Comparison of ENCODE assay signal across 19 cellular contexts in the genomic region with DNA sequence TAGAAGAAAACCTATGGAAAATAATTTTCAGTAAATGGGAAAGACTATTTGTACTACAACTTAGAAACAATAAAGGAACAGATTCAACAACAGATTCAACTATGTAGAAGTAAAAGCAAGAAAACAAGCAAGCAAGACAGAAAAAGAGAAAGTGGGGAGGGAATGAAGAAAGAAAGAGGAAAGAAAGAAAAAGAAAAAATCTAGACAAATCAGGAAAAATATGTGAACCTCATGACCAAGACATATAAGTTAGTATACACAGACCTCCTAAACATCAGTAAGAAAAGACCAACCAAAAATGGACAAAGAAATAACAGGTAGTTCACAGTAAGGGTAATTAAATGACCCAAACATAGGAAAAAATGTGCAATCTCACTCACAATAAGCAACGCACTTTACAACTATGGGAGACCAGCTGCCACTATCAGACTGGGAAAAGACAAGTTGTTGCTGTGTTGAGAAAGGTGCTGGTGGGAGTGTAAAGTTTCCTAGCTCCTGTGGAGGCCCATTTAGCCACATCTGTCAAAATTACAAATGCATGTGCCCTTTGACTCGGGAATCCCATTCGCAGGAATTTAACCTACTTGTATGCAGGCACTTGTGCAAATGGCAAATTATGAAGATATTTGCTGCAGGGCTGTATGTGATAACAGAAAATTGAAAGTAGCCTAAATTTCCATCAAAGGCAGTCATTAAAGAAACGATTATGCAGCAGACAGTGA. TPM values are rescaled to one million over a fixed set of nuclear protein-coding genes. Genes with fewer than 3 reads are reported as not detected.
DNase-seq lines count a peak whose midpoint lies in the region; ATAC-seq and TF ChIP-seq lines count a peak whose summit lies in the region.
"Had no signal": no experiment of that assay in that cellular context is flagged by ENCODE, and none has a peak within 500 bp of the region (broad histone marks: within the 10 kb centered on the region; RNA-seq: fewer than 3 reads in every experiment).

No MANE protein-coding gene starts in this region.

- POLR2A ChIA-PET in activated CD4-positive, alpha-beta T cell treated with anti-CD3 and anti-CD28 coated beads, Interleukin-2, amount 10 ng/mL, durations not matched to agents 7 days and 5 days (lab: Charles Lee): no interaction called here

- H2AFZ ChIP-seq in Loucy (ENCODE audit: low read length): peak overlapping the region; percentile 47

- no peak overlapping the region for H3K4me2 ChIP-seq in Loucy (ENCODE audit: low read depth, low read length, poor library complexity, severe bottlenecking)
- H3K4me2 ChIP-seq: BLaER1 had no signal

- H3K36me3 ChIP-seq in Loucy (ENCODE audit: insufficient read depth, low read length): no peaks in the 10 kb centered on the region
- no peaks in the 10 kb centered on the region for H3K36me3 ChIP-seq in H7 (replicated peaks; ENCODE audit: control insufficient read depth, insufficient read depth, low read length)
- H3K36me3 ChIP-seq: BLaER1, HAP-1 had no signal

- peak overlapping the region; percentile 26 for H3K27ac Mint-ChIP-seq in activated CD4-positive, alpha-beta T cell treated with anti-CD3 and anti-CD28 coated beads, Interleukin-2, amount 10 ng/mL, durations not matched to agents 7 days and 5 days
- no peak overlapping the region for H3K27ac Mint-ChIP-seq in activated CD4-positive, alpha-beta T cell treated with anti-CD3 and anti-CD28 coated beads, Interleukin-2, amount 10 ng/mL, durations not matched to agents 24 days and 14 days
- peak overlapping the region; percentile 11 for H3K27ac Mint-ChIP-seq in central memory CD8-positive, alpha-beta T cell (ENCODE audit: low read depth)
- no peak overlapping the region for H3K27ac Mint-ChIP-seq in stimulated activated memory B cell treated with anti-CD40 and anti-IgM and Interleukin-4, amounts not matched to agents 10 μg/mL and 1 μg/mL and 100 μg/mL, for 72 hours
- H3K27ac Mint-ChIP-seq: CD14-positive monocyte; CD4-positive, alpha-beta memory T cell; HFFc6 had no signal

- no peaks in the 10 kb centered on the region for H4K20me1 ChIP-seq in Loucy (ENCODE audit: insufficient read depth, low read length, poor library complexity, severe bottlenecking)
- H4K20me1 ChIP-seq: BLaER1 had no signal

- no peaks in the 10 kb centered on the region for H3K9me3 ChIP-seq in Loucy (ENCODE audit: insufficient read depth, low read depth, low read length)
- H3K9me3 ChIP-seq: BLaER1, HAP-1 had no signal

- no peaks in the 10 kb centered on the region for H3K4me1 ChIP-seq in Loucy (ENCODE audit: insufficient read depth, low read length, poor library complexity, severe bottlenecking)
- H3K4me1 ChIP-seq: BLaER1 had no signal

- DNase-seq in activated CD4-positive, alpha-beta T cell treated with anti-CD3 and anti-CD28 coated beads, Interleukin-2, amount 10 ng/mL, durations not matched to agents 7 days and 5 days: no peak
- DNase-seq in activated CD4-positive, alpha-beta T cell treated with anti-CD3 and anti-CD28 coated beads, Interleukin-2, amount 10 ng/mL, durations not matched to agents 24 days and 14 days: no peak
- no peak for DNase-seq in central memory CD8-positive, alpha-beta T cell (ENCODE audit: low spot score in 2 of 2)
- DNase-seq in H7: no peak
- DNase-seq: 8988T; CD4-positive, alpha-beta memory T cell; DMS153; DMS79; GDM1; GOT3; HFFc6; KBM-7 had no signal

- no peaks in the 10 kb centered on the region for H3F3A ChIP-seq in Loucy (ENCODE audit: low read depth)

- no peak for TF ChIP-seq CTCF in Loucy (conservative IDR thresholded peaks at IDR 0.05; ENCODE audit: low read length)

- peaks cover 37% of the 10 kb centered on the region for H3K27me3 Mint-ChIP-seq in activated CD4-positive, alpha-beta T cell treated with anti-CD3 and anti-CD28 coated beads, Interleukin-2, amount 10 ng/mL, durations not matched to agents 7 days and 5 days
- peaks cover 57% of the 10 kb centered on the region for H3K27me3 Mint-ChIP-seq in activated CD4-positive, alpha-beta T cell treated with anti-CD3 and anti-CD28 coated beads, Interleukin-2, amount 10 ng/mL, durations not matched to agents 24 days and 14 days
- peaks cover 11% of the 10 kb centered on the region for H3K27me3 Mint-ChIP-seq in central memory CD8-positive, alpha-beta T cell
- no peaks in the 10 kb centered on the region for H3K27me3 Mint-ChIP-seq in stimulated activated memory B cell treated with anti-CD40 and anti-IgM and Interleukin-4, amounts not matched to agents 10 μg/mL and 1 μg/mL and 100 μg/mL, for 72 hours

- no peak for ATAC-seq in central memory CD8-positive, alpha-beta T cell (replicated peaks; ENCODE audit: extremely low read depth, poor library complexity, severe bottlenecking)
- ATAC-seq in HG03039 (IDR thresholded peaks at IDR 0.05; ENCODE audit: unreplicated experiment): no peak
- no peak for ATAC-seq in stimulated activated memory B cell treated with anti-CD40 and anti-IgM and Interleukin-4, amounts not matched to agents 10 μg/mL and 1 μg/mL and 100 μg/mL, for 72 hours

- no peaks in the 10 kb centered on the region for H3K36me3 Mint-ChIP-seq in activated CD4-positive, alpha-beta T cell treated with anti-CD3 and anti-CD28 coated beads, Interleukin-2, amount 10 ng/mL, durations not matched to agents 7 days and 5 days (ENCODE audit: low read depth)
- no peaks in the 10 kb centered on the region for H3K36me3 Mint-ChIP-seq in activated CD4-positive, alpha-beta T cell treated with anti-CD3 and anti-CD28 coated beads, Interleukin-2, amount 10 ng/mL, durations not matched to agents 24 days and 14 days (ENCODE audit: low read depth)
- no peaks in the 10 kb centered on the region for H3K36me3 Mint-ChIP-seq in central memory CD8-positive, alpha-beta T cell (ENCODE audit: insufficient read depth)
- H3K36me3 Mint-ChIP-seq in stimulated activated memory B cell treated with anti-CD40 and anti-IgM and Interleukin-4, amounts not matched to agents 10 μg/mL and 1 μg/mL and 100 μg/mL, for 72 hours: no peaks in the 10 kb centered on the region
- H3K36me3 Mint-ChIP-seq: CD14-positive monocyte; CD4-positive, alpha-beta memory T cell; IgD-negative memory B cell had no signal

- no peak overlapping the region for H3K9ac ChIP-seq in Loucy (ENCODE audit: low read depth, low read length, poor library complexity, severe bottlenecking)
- H3K9ac ChIP-seq: BLaER1 had no signal

- H3K79me2 ChIP-seq in Loucy (ENCODE audit: insufficient read depth, low read length): no peaks in the 10 kb centered on the region

- CTCF ChIA-PET in activated CD4-positive, alpha-beta T cell treated with anti-CD3 and anti-CD28 coated beads, Interleukin-2, amount 10 ng/mL, durations not matched to agents 7 days and 5 days (lab: Charles Lee): interaction anchor here (0.8 kb wide), 1 partner anchor 25 kb away, joined by 4 read pairs; no protein-coding TSS in a partner anchor

- intact Hi-C loops in activated CD4-positive, alpha-beta T cell treated with anti-CD3 and anti-CD28 coated beads, Interleukin-2, amount 10 ng/mL, durations not matched to agents 24 days and 14 days (cut with micrococcal nuclease): no loop called here

- H3K4me1 Mint-ChIP-seq in activated CD4-positive, alpha-beta T cell treated with anti-CD3 and anti-CD28 coated beads, Interleukin-2, amount 10 ng/mL, durations not matched to agents 7 days and 5 days: no peaks in the 10 kb centered on the region
- H3K4me1 Mint-ChIP-seq in activated CD4-positive, alpha-beta T cell treated with anti-CD3 and anti-CD28 coated beads, Interleukin-2, amount 10 ng/mL, durations not matched to agents 24 days and 14 days: no peaks in the 10 kb centered on the region
- H3K4me1 Mint-ChIP-seq in central memory CD8-positive, alpha-beta T cell: no peaks in the 10 kb centered on the region
- H3K4me1 Mint-ChIP-seq in stimulated activated memory B cell treated with anti-CD40 and anti-IgM and Interleukin-4, amounts not matched to agents 10 μg/mL and 1 μg/mL and 100 μg/mL, for 72 hours: no peaks in the 10 kb centered on the region
- H3K4me1 Mint-ChIP-seq: CD14-positive monocyte; CD4-positive, alpha-beta memory T cell had no signal

- no peak overlapping the region for H3K4me3 Mint-ChIP-seq in activated CD4-positive, alpha-beta T cell treated with anti-CD3 and anti-CD28 coated beads, Interleukin-2, amount 10 ng/mL, durations not matched to agents 7 days and 5 days
- no peak overlapping the region for H3K4me3 Mint-ChIP-seq in activated CD4-positive, alpha-beta T cell treated with anti-CD3 and anti-CD28 coated beads, Interleukin-2, amount 10 ng/mL, durations not matched to agents 24 days and 14 days
- no peak overlapping the region for H3K4me3 Mint-ChIP-seq in central memory CD8-positive, alpha-beta T cell
- no peak overlapping the region for H3K4me3 Mint-ChIP-seq in stimulated activated memory B cell treated with anti-CD40 and anti-IgM and Interleukin-4, amounts not matched to agents 10 μg/mL and 1 μg/mL and 100 μg/mL, for 72 hours
- H3K4me3 Mint-ChIP-seq: CD14-positive monocyte; CD4-positive, alpha-beta memory T cell; HFFc6; IgD-negative memory B cell had no signal

- H3K27me3 ChIP-seq in Loucy (ENCODE audit: insufficient read depth, low read length, poor library complexity, severe bottlenecking) (no peaks in the 10 kb centered on the region), H7 (ENCODE audit: control insufficient read depth, insufficient read depth, low read length) (no peaks in the 10 kb centered on the region)
- H3K27me3 ChIP-seq: BLaER1 had no signal

- H3K9me2 ChIP-seq in Loucy (replicated peaks; ENCODE audit: low read depth, low read length): no peaks in the 10 kb centered on the region

- H3K4me3 ChIP-seq in Loucy (ENCODE audit: low read length, poor library complexity, severe bottlenecking) (no peak overlapping the region), H7 (ENCODE audit: insufficient read depth, low read depth, low read length) (no peak overlapping the region)
- H3K4me3 ChIP-seq: BLaER1, HAP-1 had no signal

- no peaks in the 10 kb centered on the region for H3K9me3 Mint-ChIP-seq in activated CD4-positive, alpha-beta T cell treated with anti-CD3 and anti-CD28 coated beads, Interleukin-2, amount 10 ng/mL, durations not matched to agents 7 days and 5 days
- H3K9me3 Mint-ChIP-seq in activated CD4-positive, alpha-beta T cell treated with anti-CD3 and anti-CD28 coated beads, Interleukin-2, amount 10 ng/mL, durations not matched to agents 24 days and 14 days: no peaks in the 10 kb centered on the region
- no peaks in the 10 kb centered on the region for H3K9me3 Mint-ChIP-seq in central memory CD8-positive, alpha-beta T cell
- no peaks in the 10 kb centered on the region for H3K9me3 Mint-ChIP-seq in stimulated activated memory B cell treated with anti-CD40 and anti-IgM and Interleukin-4, amounts not matched to agents 10 μg/mL and 1 μg/mL and 100 μg/mL, for 72 hours
- H3K9me3 Mint-ChIP-seq: CD14-positive monocyte; CD4-positive, alpha-beta memory T cell; HFFc6; IgD-negative memory B cell had no signal

RNA-seq across cellular contexts. Expression of a gene that starts 13.9 kb away (rescaled TPM):
- under 1 TPM; 0.84 to 0.87 TPM for total RNA-seq in activated CD4-positive, alpha-beta T cell treated with anti-CD3 and anti-CD28 coated beads, Interleukin-2, amount 10 ng/mL, durations not matched to agents 7 days and 5 days
- 1.5 and 1.6 TPM in 2 replicates for total RNA-seq in activated CD4-positive, alpha-beta T cell treated with anti-CD3 and anti-CD28 coated beads, Interleukin-2, amount 10 ng/mL, durations not matched to agents 24 days and 14 days
- total RNA-seq in H7 (2014; rRNA removed; shearing (Covaris generic)): 28.0 and 44.5 TPM in 2 replicates

RNA-seq across cellular contexts. Expression of a gene that starts 18.1 kb away (rescaled TPM):
- total RNA-seq in activated CD4-positive, alpha-beta T cell treated with anti-CD3 and anti-CD28 coated beads, Interleukin-2, amount 10 ng/mL, durations not matched to agents 7 days and 5 days: 10 to 100 TPM; 25.0 to 29.8 TPM
- total RNA-seq in activated CD4-positive, alpha-beta T cell treated with anti-CD3 and anti-CD28 coated beads, Interleukin-2, amount 10 ng/mL, durations not matched to agents 24 days and 14 days: 25.0 and 29.5 TPM in 2 replicates
- total RNA-seq in H7 (2014; rRNA removed; shearing (Covaris generic)): 43.8 and 62.7 TPM in 2 replicates

Comparison
In these comparisons a context has a peak if more than half of its experiments do, and no peak if none do; other contexts are left out.
1. H3K27ac Mint-ChIP-seq: peak in activated CD4-positive, alpha-beta T cell treated with anti-CD3 and anti-CD28 coated beads, Interleukin-2, amount 10 ng/mL, durations not matched to agents 7 days and 5 days (single experiment) and central memory CD8-positive, alpha-beta T cell (single experiment); none in activated CD4-positive, alpha-beta T cell treated with anti-CD3 and anti-CD28 coated beads, Interleukin-2, amount 10 ng/mL, durations not matched to agents 24 days and 14 days (single experiment) and stimulated activated memory B cell treated with anti-CD40 and anti-IgM and Interleukin-4, amounts not matched to agents 10 μg/mL and 1 μg/mL and 100 μg/mL, for 72 hours (single experiment).
2. RNA of a gene that starts 13.9 kb away (total RNA-seq): 28.0 to 44.5 TPM in H7; 1.5 to 1.6 TPM in activated CD4-positive, alpha-beta T cell treated with anti-CD3 and anti-CD28 coated beads, Interleukin-2, amount 10 ng/mL, durations not matched to agents 24 days and 14 days and 0.84 to 0.87 TPM in activated CD4-positive, alpha-beta T cell treated with anti-CD3 and anti-CD28 coated beads, Interleukin-2, amount 10 ng/mL, durations not matched to agents 7 days and 5 days; every median in the first group is over 10 times any median in the second.